In the genomic region with DNA sequence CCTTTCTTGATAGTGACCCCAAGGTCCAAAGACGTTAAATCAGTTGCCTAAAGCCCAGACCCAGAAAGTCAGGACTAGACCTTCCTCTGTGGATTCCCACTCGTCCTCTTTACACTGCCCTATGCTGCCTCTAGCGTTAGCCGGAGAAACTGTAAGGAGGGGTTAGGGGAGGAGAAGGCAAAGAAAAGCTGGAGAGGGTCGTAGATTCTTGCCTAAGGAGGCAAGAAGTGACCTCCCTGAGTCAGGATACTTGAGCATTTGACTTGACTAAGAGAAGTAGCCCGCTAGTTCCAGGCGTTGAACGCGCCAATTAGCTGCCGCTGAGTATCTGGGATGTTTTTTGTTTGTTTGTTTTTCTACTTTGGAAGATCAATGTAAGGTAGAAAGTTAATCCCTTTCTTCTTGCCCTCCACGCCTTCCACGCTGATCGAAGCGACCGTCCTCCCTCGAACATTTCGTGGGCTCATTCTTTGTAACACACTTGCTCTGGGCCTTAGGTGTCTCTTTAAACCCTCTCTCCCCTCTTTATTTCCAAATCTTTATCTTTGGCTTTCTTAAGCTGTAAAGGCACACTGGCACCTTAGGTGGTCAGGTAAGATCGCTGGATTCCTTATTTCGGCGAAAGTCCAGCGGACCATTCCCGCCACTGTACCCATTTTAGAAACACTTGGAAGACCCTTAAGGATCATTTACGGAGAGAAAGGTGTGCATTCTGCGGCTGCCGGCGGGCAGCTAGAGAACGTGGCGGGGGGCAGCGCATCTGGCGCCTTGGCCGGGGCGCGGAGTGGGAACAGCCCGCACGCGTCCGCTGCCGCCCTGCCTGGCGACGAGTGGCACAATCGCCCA, we compare ENCODE assay signal across 8 cellular contexts. TPM values are rescaled to one million over a fixed set of nuclear protein-coding genes. Genes with fewer than 3 reads are reported as not detected.
DNase-seq lines count a peak whose midpoint lies in the region; ATAC-seq lines count a peak whose summit lies in the region.

No MANE protein-coding gene starts in this region.

- peaks cover 31% of the 10 kb centered on the region for H3K4me1 Mint-ChIP-seq in activated naive CD8-positive, alpha-beta T cell treated with anti-CD3 and anti-CD28 coated beads for 36 hours

- peaks cover 42% of the 10 kb centered on the region for H3K27me3 Mint-ChIP-seq in activated naive CD8-positive, alpha-beta T cell treated with anti-CD3 and anti-CD28 coated beads for 36 hours

- H3K36me3 Mint-ChIP-seq in activated naive CD8-positive, alpha-beta T cell treated with anti-CD3 and anti-CD28 coated beads for 36 hours = no peaks in the 10 kb centered on the region

- ATAC-seq in HG03378 (IDR thresholded peaks at IDR 0.05; ENCODE audit: unreplicated experiment) = peak; percentile 47

- intact Hi-C loops in head of caudate nucleus (cut with DNase I) = loop anchor here (5.0 kb wide), 1 partner anchor 891 kb away; no protein-coding TSS in a partner anchor

- no peaks in the 10 kb centered on the region for H3K9me3 Mint-ChIP-seq in activated naive CD8-positive, alpha-beta T cell treated with anti-CD3 and anti-CD28 coated beads for 36 hours

- in situ Hi-C loops in Caki2 (cut with HindIII; ENCODE audit: low pct_unique_long_range_greater_than_20kb, low sequenced_read_pairs) = no loop called here

- peak overlapping the region; percentile 88 for H3K4me3 Mint-ChIP-seq in activated naive CD8-positive, alpha-beta T cell treated with anti-CD3 and anti-CD28 coated beads for 36 hours

- peak; percentile 47 for DNase-seq in Caki2 (ENCODE audit: low read depth)
- peak; percentile 26 for DNase-seq in GM19238 (ENCODE audit: insufficient read length, low spot score)
- peak; percentile 46 for DNase-seq in NCI-H82 treated with DMSO at 0.1 percent for 48 hours (lab: John Stamatoyannopoulos, UW; ENCODE audit: unreplicated experiment)
- DNase-seq in activated naive CD8-positive, alpha-beta T cell treated with anti-CD3 and anti-CD28 coated beads for 36 hours = peak; percentile 32
- peak in 39 of 42 donors; percentile 13 to 87 (median 70) for DNase-seq in head of caudate nucleus
- peak in 47 of 56 donors; percentile 3 to 77 (median 44) for DNase-seq in nucleus accumbens (lab: John Stamatoyannopoulos, UW)
- no peak for DNase-seq in effector CD8-positive, alpha-beta T cell (lab: John Stamatoyannopoulos, UW)

- no peak overlapping the region for H3K27ac Mint-ChIP-seq in activated naive CD8-positive, alpha-beta T cell treated with anti-CD3 and anti-CD28 coated beads for 36 hours

RNA-seq across cellular contexts. Expression of a gene that starts 5.1 kb away (rescaled TPM):
- total RNA-seq in Caki2 (2014; rRNA removed; shearing (Covaris generic); ENCODE audit: low replicate concordance) = 1.7 and 3.1 TPM in 2 replicates
- 1 to 10 TPM; 4.3 to 4.9 TPM for total RNA-seq in activated naive CD8-positive, alpha-beta T cell treated with anti-CD3 and anti-CD28 coated beads for 36 hours
